ENCODE assay signal across 18 cellular contexts in genomic region chr14:99549684-99550083, GRCh38. TPM values are rescaled to one million over a fixed set of nuclear protein-coding genes. Genes with fewer than 3 reads are reported as not detected.
DNase-seq lines count a peak whose midpoint lies in the region; ATAC-seq and TF ChIP-seq lines count a peak whose summit lies in the region.
"Had no signal": no experiment of that assay in that cellular context is flagged by ENCODE, and none has a peak within 500 bp of the region (broad histone marks: within the 10 kb centered on the region; RNA-seq: fewer than 3 reads in every experiment).

No MANE protein-coding gene starts in this region.

- in situ Hi-C loops in KBM-7 (cut with MboI; ENCODE audit: low pct_unique_long_range_greater_than_20kb, low sequenced_read_pairs): no loop called here

- H3K36me3 ChIP-seq in HEK293 (ENCODE audit: control insufficient read depth in 2 of 2, insufficient read depth in 1 of 2, low read length in 2 of 2) (no peaks in the 10 kb centered on the region), gastroesophageal sphincter (no peaks in the 10 kb centered on the region), testis (ENCODE audit: low read depth, missing control alignments) (no peaks in the 10 kb centered on the region)
- H3K36me3 ChIP-seq: BE2C, ovary had no signal

- ATAC-seq in gastroesophageal sphincter (no peak), HG03139 (IDR thresholded peaks at IDR 0.05; ENCODE audit: unreplicated experiment) (no peak), GM18861 (IDR thresholded peaks at IDR 0.05; ENCODE audit: unreplicated experiment) (no peak)
- ATAC-seq: activated T-helper 17 cell treated with anti-CD3 and anti-CD28 coated beads, Interleukin-2, amount 50 U/mL, for 72 hours; esophagus mucosa had no signal

- no peak overlapping the region for H3K27ac ChIP-seq in HEK293 (ENCODE audit: extremely low read depth, low read depth, low read length)
- peak overlapping the region in 3 of 4 donors; percentile 40 to 71 (median 66) for H3K27ac ChIP-seq in gastroesophageal sphincter
- H3K27ac ChIP-seq in testis: peak overlapping the region; percentile 39 to 41
- H3K27ac ChIP-seq: ovary had no signal

- H3K27me3 ChIP-seq in gastroesophageal sphincter (no peaks in the 10 kb centered on the region), testis (no peaks in the 10 kb centered on the region)
- H3K27me3 ChIP-seq: BE2C, dorsolateral prefrontal cortex, ovary had no signal

- TF ChIP-seq CTCF in HEK293 (tag by site-specific recombination; IDR thresholded peaks at IDR 0.05) (no peak), gastroesophageal sphincter (IDR thresholded peaks at IDR 0.05) (no peak), testis (IDR thresholded peaks at IDR 0.05) (no peak)

- DNase-seq in NCI-H748 (lab: John Stamatoyannopoulos, UW; ENCODE audit: unreplicated experiment) (peak; percentile 91), testis (peak; percentile 64), KBM-7 (no peak)
- DNase-seq: activated CD4-positive, alpha-beta T cell treated with anti-CD3 and anti-CD28 coated beads for 1 hour; BE2C; dorsolateral prefrontal cortex; immature natural killer cell; NCI-H1436; NCI-H446 treated with DMSO at 0.1 percent for 48 hours; ovary; stimulated activated CD4-positive, alpha-beta T cell treated with anti-CD3 and anti-CD28 coated beads, Interleukin-4, amount 100 ng/mL, for 1 hour; T-helper 9 cell had no signal

- no peak for TF ChIP-seq EP300 in gastroesophageal sphincter (IDR thresholded peaks at IDR 0.05)

- H3K4me1 ChIP-seq in HEK293 (ENCODE audit: control insufficient read depth, insufficient read depth, low read length): peaks cover 11% of the 10 kb centered on the region
- peaks cover 0 to 97% (median 22%) of the 10 kb centered on the region in 3 donors for H3K4me1 ChIP-seq in gastroesophageal sphincter
- H3K4me1 ChIP-seq in testis: peaks cover 50% of the 10 kb centered on the region

- CTCF ChIA-PET in HEK293 (lab: Yijun Ruan, JAX): no interaction called here

- POLR2A ChIA-PET in HEK293 (lab: Yijun Ruan, JAX): no interaction called here

- WGBS in gastroesophageal sphincter (ENCODE audit: low coverage in 1 of 2), 2 donors: 75 to 78% methylated on average over 7 to 9 of the region's 10 CpGs
- 64 to 73% methylated on average over 9 to 10 of the region's 10 CpGs for WGBS in testis, 2 donors

- H3K9me3 ChIP-seq in HEK293 (ENCODE audit: control insufficient read depth, insufficient read depth, low read depth, low read length) (no peaks in the 10 kb centered on the region), gastroesophageal sphincter (no peaks in the 10 kb centered on the region), testis (no peaks in the 10 kb centered on the region)
- H3K9me3 ChIP-seq: BE2C, ovary had no signal

- intact Hi-C loops in testis (cut with DNase I; ENCODE audit: low total_unique reads): no loop called here

- TF ChIP-seq POLR2A in gastroesophageal sphincter (IDR thresholded peaks at IDR 0.05) (no peak), testis (IDR thresholded peaks at IDR 0.05) (no peak)

- H3K4me3 ChIP-seq in HEK293 (ENCODE audit: low read depth, low read length) (no peak overlapping the region), gastroesophageal sphincter (no peak overlapping the region), testis (no peak overlapping the region)
- H3K4me3 ChIP-seq: dorsolateral prefrontal cortex, ovary had no signal

TF ChIP-seq in HEK293, 187 proteins besides CTCF, POLR2A, EP300 and RAD21 (continues in another document):
- TF ChIP-seq ZFP3 (tag by site-specific recombination; IDR thresholded peaks at IDR 0.05; ENCODE audit: low read depth) (no peak), ZNF133 (tag by site-specific recombination; IDR thresholded peaks at IDR 0.05) (no peak), PRDM4 (tag by site-specific recombination; IDR thresholded peaks at IDR 0.05) (no peak), ZNF692 (tag by site-specific recombination; IDR thresholded peaks at IDR 0.05) (no peak), BCL6B (tag by site-specific recombination; IDR thresholded peaks at IDR 0.05) (no peak), ZNF2 (tag by site-specific recombination; IDR thresholded peaks at IDR 0.05) (no peak), PRDM10 (tag by site-specific recombination; IDR thresholded peaks at IDR 0.05) (no peak), ZNF785 (tag by site-specific recombination; IDR thresholded peaks at IDR 0.05) (no peak), ZNF16 (tag by site-specific recombination; IDR thresholded peaks at IDR 0.05; ENCODE audit: low read depth) (no peak), ZNF621 (tag by site-specific recombination; IDR thresholded peaks at IDR 0.05) (no peak), ZNF274 (IDR thresholded peaks at IDR 0.05; ENCODE audit: low read length) (no peak), ZNF274 (tag by site-specific recombination; IDR thresholded peaks at IDR 0.05; ENCODE audit: borderline replicate concordance) (no peak)

RNA-seq across cellular contexts. Expression of gene CCDC85C, which starts 54.3 kb away (rescaled TPM):
- total RNA-seq in gastroesophageal sphincter: 10 to 100 TPM; 14.0 to 58.2 (median 25.0) TPM
- total RNA-seq in testis: 10 to 100 TPM; 26.4 to 28.3 TPM
- polyA plus RNA-seq in testis (ENCODE audit: insufficient read depth, low read depth, low replicate concordance): 25.6 TPM
